16 cellular contexts compared by ENCODE assay signal in genomic region chr3:106823706-106824105, GRCh38.
DNase-seq lines count a peak whose midpoint lies in the region; ATAC-seq, FAIRE-seq and TF ChIP-seq lines count a peak whose summit lies in the region.
"Had no signal": no experiment of that assay in that cellular context is flagged by ENCODE, and none has a peak within 500 bp of the region (broad histone marks: within the 10 kb centered on the region; RNA-seq: fewer than 3 reads in every experiment).

No MANE protein-coding gene starts in this region.

- POLR2A ChIA-PET in H1 (lab: Charles Lee; ENCODE audit: partially characterized antibody): interaction anchor here (1.5 kb wide), 1 partner anchor 240 kb away, joined by 3 read pairs; no protein-coding TSS in a partner anchor

- no peak overlapping the region for H3K9ac ChIP-seq in DND-41 (ENCODE audit: low read depth, low read length)
- no peak overlapping the region for H3K9ac ChIP-seq in H1 (replicated peaks in 1 of 4; ENCODE audit: extremely low read depth in 1 of 4, low read depth in 3 of 4, low read length in 3 of 4)
- H3K9ac ChIP-seq: BLaER1 had no signal

- H2AK5ac ChIP-seq in H1 (ENCODE audit: low read depth, low read length): no peak overlapping the region

- H2BK120ac ChIP-seq in H1 (replicated peaks; ENCODE audit: low read depth, low read length): peak overlapping the region; percentile 88

- TF ChIP-seq POLR2A in H1 (IDR thresholded peaks at IDR 0.05; ENCODE audit: control extremely low read depth in 1 of 2, low read depth in 2 of 2, low read length in 2 of 2): no peak

- ATAC-seq in DND-41 (ENCODE audit: insufficient read depth, low read depth): no peak
- ATAC-seq: K562 had no signal

- TF ChIP-seq CTCF in DND-41 (IDR thresholded peaks at IDR 0.05; ENCODE audit: borderline replicate concordance, extremely low read depth, low read length, poor library complexity, severe bottlenecking) (no peak), H1 (IDR thresholded peaks at IDR 0.05; ENCODE audit: control extremely low read depth in 1 of 3, insufficient read depth in 1 of 3, low read depth in 1 of 3, low read length in 3 of 3) (no peak), retinal pigment epithelial cell (conservative IDR thresholded peaks at IDR 0.05; ENCODE audit: low read depth, low read length) (no peak)

- H3K4me3 ChIP-seq in DND-41 (ENCODE audit: low read depth in 1 of 2, low read length in 2 of 2): no peak overlapping the region
- H3K4me3 ChIP-seq in H1 (ENCODE audit: extremely low read depth in 1 of 4, insufficient read depth in 2 of 4, low read depth in 3 of 4, low read length in 4 of 4): no peak overlapping the region
- no peak overlapping the region for H3K4me3 ChIP-seq in retinal pigment epithelial cell (ENCODE audit: low read length)
- H3K4me3 ChIP-seq: BLaER1, K562 had no signal

- no peak overlapping the region for H3K14ac ChIP-seq in H1 (ENCODE audit: insufficient read length)

- H3K79me1 ChIP-seq in H1 (ENCODE audit: low read depth, low read length): no peaks in the 10 kb centered on the region

- CTCF ChIA-PET in H1 (lab: Charles Lee; ENCODE audit: partially characterized antibody): interaction anchor here (0.6 to 2.3 kb wide), 5 partner anchors 92 to 501 kb away, joined by 3 to 9 read pairs (median 3); no protein-coding TSS in a partner anchor

- TF ChIP-seq EP300 in H1 (IDR thresholded peaks at IDR 0.05; ENCODE audit: borderline replicate concordance in 1 of 2, low read depth in 2 of 2, low read length in 2 of 2): no peak

- no peak overlapping the region; the same call in 1 of the 2 replicates for H2BK12ac ChIP-seq in H1 (ENCODE audit: low read depth, low read length)

- H3K27me3 ChIP-seq in DND-41 (ENCODE audit: insufficient read depth, low read length, poor library complexity): no peaks in the 10 kb centered on the region
- H3K27me3 ChIP-seq in H1 (replicated peaks in 1 of 4; ENCODE audit: control insufficient read depth in 3 of 4, extremely low read depth in 1 of 4, insufficient read depth in 3 of 4, low read length in 3 of 4): no peaks in the 10 kb centered on the region
- H3K27me3 ChIP-seq: BLaER1 had no signal

- no peak overlapping the region for H3K4me2 ChIP-seq in DND-41 (ENCODE audit: insufficient read depth, low read length)
- no peak overlapping the region for H3K4me2 ChIP-seq in H1 (ENCODE audit: insufficient read depth in 1 of 2, low read depth in 2 of 2, low read length in 2 of 2)
- H3K4me2 ChIP-seq: BLaER1 had no signal

- H3K23ac ChIP-seq in H1 (ENCODE audit: insufficient read length): no peak overlapping the region

- H3K27ac ChIP-seq in DND-41 (ENCODE audit: low read length) (peak overlapping the region; percentile 40; the same call in 1 of the 2 replicates), H1 (ENCODE audit: low read depth, low read length) (no peak overlapping the region), caudate nucleus (ENCODE audit: low read depth, low read length) (no peak overlapping the region)
- H3K27ac ChIP-seq: 22Rv1, BLaER1 had no signal

- H4K91ac ChIP-seq in H1 (replicated peaks; ENCODE audit: insufficient read length, low read length): peak overlapping the region; percentile 25

- no peak overlapping the region for H2BK5ac ChIP-seq in H1 (ENCODE audit: low read depth, low read length)

- no peak overlapping the region for H2BK15ac ChIP-seq in H1 (ENCODE audit: low read length)

- H3K4ac ChIP-seq in H1 (replicated peaks; ENCODE audit: insufficient read length, low read depth, low read length): peak overlapping the region; percentile 41

- DNase-seq in DND-41 (no peak), H1 (ENCODE audit: low read depth in 1 of 2, low spot score in 2 of 2) (no peak), left kidney (ENCODE audit: low read depth, low spot score) (peak; percentile 62), retinal pigment epithelial cell (ENCODE audit: low read depth) (peak; percentile 65), caudate nucleus (lab: John Stamatoyannopoulos, UW) (no peak), NCI-H82 (lab: John Stamatoyannopoulos, UW) (no peak), GM19239 (ENCODE audit: insufficient read length, low spot score) (no peak)
- DNase-seq: AML-193; Caco-2; CD8-positive, alpha-beta memory T cell; DMS53; HCEC 1CT; HFFc6 had no signal

- no peak for TF ChIP-seq RAD21 in H1 (IDR thresholded peaks at IDR 0.05 in 1 of 2, conservative IDR thresholded peaks at IDR 0.05 in 1 of 2; ENCODE audit: low read depth in 2 of 2, low read length in 2 of 2)

- H3K79me2 ChIP-seq in DND-41 (ENCODE audit: insufficient read depth, low read length) (no peaks in the 10 kb centered on the region), H1 (ENCODE audit: control insufficient read depth in 1 of 2, insufficient read depth in 2 of 2, low read length in 2 of 2) (no peaks in the 10 kb centered on the region)

- no peak overlapping the region for H4K5ac ChIP-seq in H1 (ENCODE audit: insufficient read length, low read depth, low read length)

- H3K23me2 ChIP-seq in H1 (ENCODE audit: low read depth, low read length): no peaks in the 10 kb centered on the region

- peaks cover 51% of the 10 kb centered on the region for H3K4me1 ChIP-seq in DND-41 (ENCODE audit: insufficient read depth, low read length)
- H3K4me1 ChIP-seq in H1 (replicated peaks in 1 of 4; ENCODE audit: control insufficient read depth in 3 of 4, insufficient read depth in 4 of 4, low read length in 3 of 4): peaks cover 0 to 16% (median 14%) of the 10 kb centered on the region in 4 experiments; a peak in 4 of 7 replicates
- H3K4me1 ChIP-seq: Caco-2 had no signal

- H4K20me1 ChIP-seq in DND-41 (ENCODE audit: insufficient read depth, low read length): no peaks in the 10 kb centered on the region
- no peaks in the 10 kb centered on the region for H4K20me1 ChIP-seq in H1 (replicated peaks in 1 of 2; ENCODE audit: control insufficient read depth in 1 of 2, insufficient read depth in 2 of 2, low read length in 2 of 2)
- H4K20me1 ChIP-seq: BLaER1 had no signal

- WGBS in H1 (ENCODE audit: extremely low coverage in 1 of 2, insufficient coverage in 1 of 2, insufficient read length in 1 of 2, insufficient replicate concordance in 2 of 2, low coverage in 1 of 2, low lambda C conversion rate in 2 of 2, missing lambda C conversion rate in 1 of 2), 2 experiments: 84% methylated on average over 3 of the region's 3 CpGs; no CpG with 5 or more reads in 1 of the 2 experiments

- no peak overlapping the region for H4K8ac ChIP-seq in H1 (ENCODE audit: extremely low read depth, insufficient read depth, low read length)

- H2AFZ ChIP-seq in DND-41 (ENCODE audit: low read depth, low read length): no peak overlapping the region
- no peak overlapping the region for H2AFZ ChIP-seq in H1 (ENCODE audit: low read length)

- FAIRE-seq in H1 (lab: Jason Lieb, UNC) (no peak), GM19239 (lab: Jason Lieb, UNC) (no peak)
- FAIRE-seq: K562 had no signal

- H3K18ac ChIP-seq in H1 (ENCODE audit: extremely low read depth, low read length): 0 out of 2 replicates have a peak overlapping the region, but pooled peaks have one; percentile 33

- H2BK20ac ChIP-seq in H1 (ENCODE audit: low read length): 0 out of 2 replicates have a peak overlapping the region, but pooled peaks have one; percentile 36

- no peaks in the 10 kb centered on the region for H3K36me3 ChIP-seq in DND-41 (ENCODE audit: insufficient read depth, low read length)
- H3K36me3 ChIP-seq in H1 (ENCODE audit: control insufficient read depth in 2 of 4, insufficient read depth in 4 of 4, low read length in 3 of 4): no peaks in the 10 kb centered on the region
- H3K36me3 ChIP-seq: BLaER1 had no signal

- no peak overlapping the region for H3K56ac ChIP-seq in H1 (replicated peaks; ENCODE audit: insufficient read length, low read depth, low read length)

- no peaks in the 10 kb centered on the region for H3K9me3 ChIP-seq in DND-41 (ENCODE audit: insufficient read depth, low read length, severe bottlenecking)
- H3K9me3 ChIP-seq in H1 (ENCODE audit: insufficient read depth in 2 of 2, low read depth in 1 of 2, low read length in 1 of 2): peaks cover 0 to 4% of the 10 kb centered on the region in 2 experiments; a peak in 1 of 4 replicates
- H3K9me3 ChIP-seq: Caco-2 had no signal

TF ChIP-seq in H1, 55 proteins besides CTCF, POLR2A, EP300 and RAD21 (continues in another document):
- TF ChIP-seq KDM1A (IDR thresholded peaks at IDR 0.05; ENCODE audit: borderline replicate concordance, low read length) (no peak), EGR1 (IDR thresholded peaks at IDR 0.05; ENCODE audit: borderline replicate concordance, low read depth, low read length) (no peak), MAFK (IDR thresholded peaks at IDR 0.05; ENCODE audit: low read depth, low read length) (no peak), ZNF274 (IDR thresholded peaks at IDR 0.05; ENCODE audit: borderline replicate concordance, extremely low read depth, low read length) (no peak), ATF3 (IDR thresholded peaks at IDR 0.05; ENCODE audit: insufficient read depth, low read depth, low read length) (no peak), NRF1 (IDR thresholded peaks at IDR 0.05; ENCODE audit: low read depth, low read length) (no peak), ATF2 (IDR thresholded peaks at IDR 0.05; ENCODE audit: low read length) (no peak), SP1 (IDR thresholded peaks at IDR 0.05; ENCODE audit: low read depth, low read length) (no peak), TAF1 (IDR thresholded peaks at IDR 0.05; ENCODE audit: low read depth, low read length) (no peak), EZH2 (IDR thresholded peaks at IDR 0.05; ENCODE audit: low read depth, low read length, severe bottlenecking) (no peak), GTF2F1 (IDR thresholded peaks at IDR 0.05; ENCODE audit: borderline replicate concordance, low read depth, low read length) (no peak), JUND (IDR thresholded peaks at IDR 0.05; ENCODE audit: low read length) (no peak), SIRT6 (IDR thresholded peaks at IDR 0.05; ENCODE audit: low read length) (no peak), HDAC6 (IDR thresholded peaks at IDR 0.05; ENCODE audit: low read depth, low read length) (no peak)

Comparison
In these comparisons a context has a peak if more than half of its experiments do, and no peak if none do; other contexts are left out.
1. DNase-seq: peak in left kidney (single experiment) and retinal pigment epithelial cell (single experiment); none in DND-41 (single experiment), H1 (0 of 2), caudate nucleus (0 of 61), NCI-H82 (single experiment) and GM19239 (single experiment).